ENCODE assay signal across 13 cellular contexts in genomic region chr5:96538831-96539250, GRCh38.
A peak's percentile ranks its signal among the peaks of the same experiment; 100 is the strongest.
DNase-seq lines count a peak whose midpoint lies in the region; ATAC-seq and TF ChIP-seq lines count a peak whose summit lies in the region.
"Had no signal": no experiment of that assay in that cellular context is flagged by ENCODE, and none has a peak within 500 bp of the region (broad histone marks: within the 10 kb centered on the region; RNA-seq: fewer than 3 reads in every experiment).

No MANE protein-coding gene starts in this region.

- H3K27ac ChIP-seq in brain microvascular endothelial cell (peak overlapping the region; percentile 70), heart left ventricle (no peak overlapping the region)
- H3K27ac ChIP-seq: esophagus squamous epithelium, parathyroid adenoma had no signal

- intact Hi-C loops in heart left ventricle (cut with DNase I) = no loop called here

- H3K4me1 ChIP-seq in heart left ventricle = peaks cover 0 to 18% (median 0%) of the 10 kb centered on the region in 12 donors
- H3K4me1 ChIP-seq: esophagus squamous epithelium, parathyroid adenoma had no signal

- no peak for DNase-seq in activated T-cell treated with anti-CD3 and anti-CD28 coated beads, Interleukin-2, amount 50 U/mL, for 24 hours
- no peak for DNase-seq in activated T-cell treated with anti-CD3 and anti-CD28 coated beads, Interleukin-2, amount 50 U/mL, for 48 hours
- DNase-seq in NB4 (ENCODE audit: low read depth) = peak; percentile 4
- DNase-seq in brain microvascular endothelial cell = no peak
- DNase-seq in stimulated activated naive CD8-positive, alpha-beta T cell treated with anti-CD3 and anti-CD28 coated beads, Interleukin-15, Interleukin-2, amounts not matched to agents 100 U/mL and 50 U/mL, for 24 hours = no peak
- no peak for DNase-seq in heart left ventricle
- DNase-seq in NCI-H748 (lab: John Stamatoyannopoulos, UW; ENCODE audit: unreplicated experiment) = no peak
- DNase-seq in activated effector memory CD4-positive, alpha-beta T cell treated with Interleukin-2 at 50 U/mL for 16 hours = no peak
- DNase-seq: activated CD4-positive, alpha-beta T cell treated with anti-CD3 and anti-CD28 coated beads, Interleukin-2, amount 50 U/mL, for 1 hour; cortex of kidney; esophagus squamous epithelium; Kasumi-1 had no signal

- no peak for TF ChIP-seq CTCF in NB4 (IDR thresholded peaks at IDR 0.05; ENCODE audit: low read depth, low read length)
- TF ChIP-seq CTCF in brain microvascular endothelial cell (IDR thresholded peaks at IDR 0.05; ENCODE audit: low read depth, low read length, missing control alignments) = no peak
- no peak for TF ChIP-seq CTCF in heart left ventricle (IDR thresholded peaks at IDR 0.05)

- in situ Hi-C loops in brain microvascular endothelial cell (cut with HindIII; ENCODE audit: low pct_ligation_motif_present, low sequenced_read_pairs) = no loop called here

- H3K27ac Mint-ChIP-seq in activated T-cell treated with anti-CD3 and anti-CD28 coated beads, Interleukin-2, amount 50 U/mL, for 24 hours = peak overlapping the region; percentile 73

- H3K27me3 ChIP-seq in brain microvascular endothelial cell (replicated peaks) (no peaks in the 10 kb centered on the region), heart left ventricle (no peaks in the 10 kb centered on the region)
- H3K27me3 ChIP-seq: esophagus squamous epithelium had no signal

- H3K9me3 ChIP-seq in heart left ventricle = peaks cover 0 to 2% (median 0%) of the 10 kb centered on the region in 12 donors
- H3K9me3 ChIP-seq: esophagus squamous epithelium had no signal

- peak; percentile 87 for ATAC-seq in stimulated activated naive CD8-positive, alpha-beta T cell treated with anti-CD3 and anti-CD28 coated beads, Interleukin-15, Interleukin-2, amounts not matched to agents 100 U/mL and 50 U/mL, for 24 hours
- ATAC-seq in heart left ventricle = no peak

- WGBS in heart left ventricle, 4 donors = 86 to 93% (median 89%) methylated on average over 1 of the region's 1 CpG

- TF ChIP-seq POLR2A in NB4 (IDR thresholded peaks at IDR 0.05; ENCODE audit: extremely low read depth, insufficient read length) (no peak), heart left ventricle (IDR thresholded peaks at IDR 0.05) (no peak)

- H3K4me3 ChIP-seq in NB4 (ENCODE audit: low read depth, low read length) = no peak overlapping the region
- no peak overlapping the region for H3K4me3 ChIP-seq in brain microvascular endothelial cell (ENCODE audit: low read depth, low read length)
- no peak overlapping the region for H3K4me3 ChIP-seq in heart left ventricle
- H3K4me3 ChIP-seq: esophagus squamous epithelium had no signal

- H3K4me1 Mint-ChIP-seq in activated T-cell treated with anti-CD3 and anti-CD28 coated beads, Interleukin-2, amount 50 U/mL, for 24 hours (ENCODE audit: low read depth) = peaks cover 38% of the 10 kb centered on the region

- H3K9me3 Mint-ChIP-seq in activated T-cell treated with anti-CD3 and anti-CD28 coated beads, Interleukin-2, amount 50 U/mL, for 24 hours = peaks cover 2% of the 10 kb centered on the region

- no peaks in the 10 kb centered on the region for H3K36me3 Mint-ChIP-seq in activated T-cell treated with anti-CD3 and anti-CD28 coated beads, Interleukin-2, amount 50 U/mL, for 24 hours (ENCODE audit: low read depth)

- H3K27me3 Mint-ChIP-seq in activated T-cell treated with anti-CD3 and anti-CD28 coated beads, Interleukin-2, amount 50 U/mL, for 24 hours = no peaks in the 10 kb centered on the region

- H3K36me3 ChIP-seq in brain microvascular endothelial cell (replicated peaks) (no peaks in the 10 kb centered on the region), heart left ventricle (no peaks in the 10 kb centered on the region)
- H3K36me3 ChIP-seq: esophagus squamous epithelium had no signal

- H3K4me3 Mint-ChIP-seq in activated T-cell treated with anti-CD3 and anti-CD28 coated beads, Interleukin-2, amount 50 U/mL, for 24 hours = no peak overlapping the region
